23 cellular contexts compared by ENCODE assay signal in genomic region chr13:51937320-51938290, GRCh38.
A peak's percentile ranks its signal among the peaks of the same experiment; 100 is the strongest.
DNase-seq lines count a peak whose midpoint lies in the region; ATAC-seq, FAIRE-seq and TF ChIP-seq lines count a peak whose summit lies in the region.
"Had no signal": no experiment of that assay in that cellular context is flagged by ENCODE, and none has a peak within 500 bp of the region (broad histone marks: within the 10 kb centered on the region; RNA-seq: fewer than 3 reads in every experiment).

No MANE protein-coding gene starts in this region.

- H3K18ac ChIP-seq in H1 (ENCODE audit: extremely low read depth, low read length) = no peak overlapping the region

- no peak overlapping the region for H3K56ac ChIP-seq in H1 (replicated peaks; ENCODE audit: insufficient read length, low read depth, low read length)

- no peak overlapping the region for H2BK20ac ChIP-seq in H1 (ENCODE audit: low read length)

- H3K4me3 Mint-ChIP-seq in activated CD4-positive, alpha-beta T cell treated with anti-CD3 and anti-CD28 coated beads for 36 hours = no peak overlapping the region
- H3K4me3 Mint-ChIP-seq: CD14-positive monocyte; CD8-positive, alpha-beta T cell; HFFc6 had no signal

- no peak overlapping the region for H2BK15ac ChIP-seq in H1 (ENCODE audit: low read length)

- TF ChIP-seq CTCF in right atrium auricular region (IDR thresholded peaks at IDR 0.05) (no peak), H1 (IDR thresholded peaks at IDR 0.05; ENCODE audit: control extremely low read depth in 1 of 3, insufficient read depth in 1 of 3, low read depth in 1 of 3, low read length in 3 of 3) (no peak)

- no peak for TF ChIP-seq POLR2A in H1 (IDR thresholded peaks at IDR 0.05; ENCODE audit: control extremely low read depth in 1 of 2, low read depth in 2 of 2, low read length in 2 of 2)

- no peak overlapping the region for H4K91ac ChIP-seq in H1 (replicated peaks; ENCODE audit: insufficient read length, low read length)

- no peak overlapping the region for H2AK5ac ChIP-seq in H1 (ENCODE audit: low read depth, low read length)

- 95% methylated on average over 22 of the region's 22 CpGs; no CpG with 5 or more reads in 1 of the 2 experiments for WGBS in H1 (ENCODE audit: extremely low coverage in 1 of 2, insufficient coverage in 1 of 2, insufficient read length in 1 of 2, insufficient replicate concordance in 2 of 2, low coverage in 1 of 2, low lambda C conversion rate in 2 of 2, missing lambda C conversion rate in 1 of 2), 2 experiments
- WGBS in small intestine, 3 donors = 65 to 85% (median 68%) methylated on average over 22 of the region's 22 CpGs

- H3K9ac ChIP-seq in H1 (replicated peaks in 1 of 4; ENCODE audit: extremely low read depth in 1 of 4, low read depth in 3 of 4, low read length in 3 of 4) = no peak overlapping the region
- H3K9ac ChIP-seq: BLaER1, GM23248 had no signal

- no peak overlapping the region for H4K5ac ChIP-seq in H1 (ENCODE audit: insufficient read length, low read depth, low read length)

- no peak overlapping the region for H2BK12ac ChIP-seq in H1 (ENCODE audit: low read depth, low read length)

- TF ChIP-seq EP300 in H1 (IDR thresholded peaks at IDR 0.05; ENCODE audit: borderline replicate concordance in 1 of 2, low read depth in 2 of 2, low read length in 2 of 2) = no peak

- no peaks in the 10 kb centered on the region for H3K36me3 Mint-ChIP-seq in activated CD4-positive, alpha-beta T cell treated with anti-CD3 and anti-CD28 coated beads for 36 hours (ENCODE audit: low read depth)
- H3K36me3 Mint-ChIP-seq: CD14-positive monocyte; CD8-positive, alpha-beta T cell had no signal

- no peaks in the 10 kb centered on the region for H3K9me3 Mint-ChIP-seq in activated CD4-positive, alpha-beta T cell treated with anti-CD3 and anti-CD28 coated beads for 36 hours (ENCODE audit: low read depth)
- H3K9me3 Mint-ChIP-seq: CD14-positive monocyte; CD8-positive, alpha-beta T cell; HFFc6 had no signal

- no peak overlapping the region for H2AFZ ChIP-seq in H1 (ENCODE audit: low read length)
- H2AFZ ChIP-seq: GM23248 had no signal

- CTCF ChIA-PET in H1 (lab: Charles Lee; ENCODE audit: partially characterized antibody) = interaction anchor here (0.9 to 8.1 kb wide), 8 partner anchors 11 to 190 kb away, joined by 3 to 65 read pairs (median 6); partner anchors contain the start of gene NEK5
- CTCF ChIA-PET in activated CD4-positive, alpha-beta T cell treated with anti-CD3 and anti-CD28 coated beads for 36 hours (lab: Charles Lee) = interaction anchor here (1.2 kb wide), 1 partner anchor 15 kb away, joined by 3 read pairs; no protein-coding TSS in a partner anchor

- ATAC-seq in left lobe of liver (peak; percentile 84), HG02970 (IDR thresholded peaks at IDR 0.05; ENCODE audit: low FRiP score, unreplicated experiment) (no peak), GM21825 (IDR thresholded peaks at IDR 0.05; ENCODE audit: unreplicated experiment) (no peak)
- no peak for ATAC-seq in activated CD4-positive, alpha-beta T cell treated with anti-CD3 and anti-CD28 coated beads for 36 hours
- ATAC-seq: CD8-positive, alpha-beta T cell; GM12878; HCT116; K562 had no signal

- H3K4me3 ChIP-seq in right atrium auricular region = no peak overlapping the region
- no peak overlapping the region for H3K4me3 ChIP-seq in H1 (ENCODE audit: extremely low read depth in 1 of 4, insufficient read depth in 2 of 4, low read depth in 3 of 4, low read length in 4 of 4)
- H3K4me3 ChIP-seq in small intestine (ENCODE audit: low read depth in 1 of 2, low read length in 2 of 2) = no peak overlapping the region
- H3K4me3 ChIP-seq: BLaER1, GM12878, GM23248, K562 had no signal

- no peak overlapping the region for H3K23ac ChIP-seq in H1 (ENCODE audit: insufficient read length)

- no peak overlapping the region for H3K27ac Mint-ChIP-seq in activated CD4-positive, alpha-beta T cell treated with anti-CD3 and anti-CD28 coated beads for 36 hours
- H3K27ac Mint-ChIP-seq: CD14-positive monocyte; CD8-positive, alpha-beta T cell; HFFc6 had no signal

- no peak overlapping the region; the same call in 1 of the 2 replicates for H2BK5ac ChIP-seq in H1 (ENCODE audit: low read depth, low read length)

- H3K4ac ChIP-seq in H1 (replicated peaks; ENCODE audit: insufficient read length, low read depth, low read length) = no peak overlapping the region

- POLR2A ChIA-PET in H1 (lab: Charles Lee; ENCODE audit: partially characterized antibody) = interaction anchor here (0.7 kb wide), 1 partner anchor 169 kb away, joined by 3 read pairs; no protein-coding TSS in a partner anchor
- POLR2A ChIA-PET in activated CD4-positive, alpha-beta T cell treated with anti-CD3 and anti-CD28 coated beads for 36 hours (lab: Charles Lee) = no interaction called here

- no peak overlapping the region for H3K4me2 ChIP-seq in H1 (ENCODE audit: insufficient read depth in 1 of 2, low read depth in 2 of 2, low read length in 2 of 2)
- H3K4me2 ChIP-seq: BLaER1 had no signal

- no peak overlapping the region for H2BK120ac ChIP-seq in H1 (replicated peaks; ENCODE audit: low read depth, low read length)

- no peaks in the 10 kb centered on the region for H3K79me1 ChIP-seq in H1 (ENCODE audit: low read depth, low read length)

- H3K79me2 ChIP-seq in H1 (ENCODE audit: control insufficient read depth in 1 of 2, insufficient read depth in 2 of 2, low read length in 2 of 2) = no peaks in the 10 kb centered on the region

- FAIRE-seq in H1 (lab: Jason Lieb, UNC) (no peak), small intestine (lab: Jason Lieb, UNC) (no peak)
- FAIRE-seq: GM12878, K562 had no signal

- peaks cover 14% of the 10 kb centered on the region for H3K4me1 Mint-ChIP-seq in activated CD4-positive, alpha-beta T cell treated with anti-CD3 and anti-CD28 coated beads for 36 hours
- H3K4me1 Mint-ChIP-seq: CD14-positive monocyte had no signal

- H3K4me1 ChIP-seq in right atrium auricular region = no peaks in the 10 kb centered on the region
- H3K4me1 ChIP-seq in H1 (replicated peaks in 1 of 4; ENCODE audit: control insufficient read depth in 3 of 4, insufficient read depth in 4 of 4, low read length in 3 of 4) = no peaks in the 10 kb centered on the region
- H3K4me1 ChIP-seq in small intestine (ENCODE audit: control insufficient read depth in 2 of 2, insufficient read depth in 1 of 2, low read depth in 1 of 2, low read length in 1 of 2) = peaks cover 0 to 5% of the 10 kb centered on the region in 2 donors
- H3K4me1 ChIP-seq: BLaER1 had no signal

- no peaks in the 10 kb centered on the region for H3K27me3 Mint-ChIP-seq in activated CD4-positive, alpha-beta T cell treated with anti-CD3 and anti-CD28 coated beads for 36 hours

- H3K14ac ChIP-seq in H1 (ENCODE audit: insufficient read length) = no peak overlapping the region

- H3K23me2 ChIP-seq in H1 (ENCODE audit: low read depth, low read length) = no peaks in the 10 kb centered on the region

- H3K9me3 ChIP-seq in right atrium auricular region (no peaks in the 10 kb centered on the region), H1 (ENCODE audit: insufficient read depth in 2 of 2, low read depth in 1 of 2, low read length in 1 of 2) (no peaks in the 10 kb centered on the region), small intestine (ENCODE audit: control insufficient read depth, low read depth) (no peaks in the 10 kb centered on the region)
- H3K9me3 ChIP-seq: BLaER1 had no signal

- no peak for TF ChIP-seq RAD21 in H1 (IDR thresholded peaks at IDR 0.05 in 1 of 2, conservative IDR thresholded peaks at IDR 0.05 in 1 of 2; ENCODE audit: low read depth in 2 of 2, low read length in 2 of 2)

- H3K27me3 ChIP-seq in right atrium auricular region (no peaks in the 10 kb centered on the region), H1 (replicated peaks in 1 of 4; ENCODE audit: control insufficient read depth in 3 of 4, extremely low read depth in 1 of 4, insufficient read depth in 3 of 4, low read length in 3 of 4) (no peaks in the 10 kb centered on the region), small intestine (ENCODE audit: control insufficient read depth in 2 of 2, insufficient read depth in 2 of 2, low read length in 2 of 2) (no peaks in the 10 kb centered on the region)
- H3K27me3 ChIP-seq: BLaER1 had no signal

- intact Hi-C loops in cardiac septum (cut with DNase I) = no loop called here
- intact Hi-C loops in activated CD4-positive, alpha-beta T cell treated with anti-CD3 and anti-CD28 coated beads for 36 hours (cut with DNase I, micrococcal nuclease) = no loop called here

- DNase-seq in cardiac septum (ENCODE audit: low spot score) (peak; percentile 57), right atrium auricular region (ENCODE audit: low spot score) (no peak), H1 (ENCODE audit: low read depth in 1 of 2, low spot score in 2 of 2) (no peak), left lobe of liver (ENCODE audit: low spot score) (peak; percentile 74), small intestine (peak; percentile 62)
- DNase-seq in activated CD4-positive, alpha-beta T cell treated with anti-CD3 and anti-CD28 coated beads for 36 hours = no peak
- DNase-seq: 8988T; Calu3; CD8-positive, alpha-beta T cell; DND-41; EL; GM23248; H7; HFFc6; IMR-90 had no signal

- H4K8ac ChIP-seq in H1 (ENCODE audit: extremely low read depth, insufficient read depth, low read length) = peak overlapping the region; percentile 60

- H4K20me1 ChIP-seq in H1 (replicated peaks in 1 of 2; ENCODE audit: control insufficient read depth in 1 of 2, insufficient read depth in 2 of 2, low read length in 2 of 2) = no peaks in the 10 kb centered on the region
- H4K20me1 ChIP-seq: BLaER1 had no signal

- H3K27ac ChIP-seq in right atrium auricular region (no peak overlapping the region), H1 (ENCODE audit: low read depth, low read length) (no peak overlapping the region), small intestine (ENCODE audit: low read depth in 1 of 2, low read length in 1 of 2) (peak overlapping the region in 1 of 2 donors; percentile 28)
- H3K27ac ChIP-seq: BLaER1, GM23248, HL-60 had no signal

- peaks cover 33% of the 10 kb centered on the region for H3K36me3 ChIP-seq in right atrium auricular region
- H3K36me3 ChIP-seq in H1 (ENCODE audit: control insufficient read depth in 2 of 4, insufficient read depth in 4 of 4, low read length in 3 of 4) = 0 out of 8 replicates have a peak, but pooled peaks cover 0 to 2% (median 0%) of the 10 kb centered on the region in 4 experiments
- peaks cover 0 to 11% of the 10 kb centered on the region in 2 donors for H3K36me3 ChIP-seq in small intestine (ENCODE audit: control insufficient read depth in 2 of 2, insufficient read depth in 2 of 2, low read length in 2 of 2)
- H3K36me3 ChIP-seq: BLaER1 had no signal

TF ChIP-seq in H1, 55 proteins besides CTCF, POLR2A, EP300 and RAD21 (continues in another document):
- TF ChIP-seq SP2 (IDR thresholded peaks at IDR 0.05; ENCODE audit: low read length) (no peak), CTBP2 (IDR thresholded peaks at IDR 0.05; ENCODE audit: borderline replicate concordance, insufficient read depth, insufficient read length, low read length) (no peak), SUZ12 (IDR thresholded peaks at IDR 0.05; ENCODE audit: low read length) (no peak), BACH1 (IDR thresholded peaks at IDR 0.05; ENCODE audit: low read length) (no peak)

Comparison
In these comparisons a context has a peak if more than half of its experiments do, and no peak if none do; other contexts are left out.
1. DNase-seq: peak in cardiac septum (single experiment), left lobe of liver (single experiment) and small intestine (single experiment); none in right atrium auricular region (single experiment), H1 (0 of 2) and activated CD4-positive, alpha-beta T cell treated with anti-CD3 and anti-CD28 coated beads for 36 hours (single experiment).